19 cellular contexts compared by ENCODE assay signal in the genomic region with DNA sequence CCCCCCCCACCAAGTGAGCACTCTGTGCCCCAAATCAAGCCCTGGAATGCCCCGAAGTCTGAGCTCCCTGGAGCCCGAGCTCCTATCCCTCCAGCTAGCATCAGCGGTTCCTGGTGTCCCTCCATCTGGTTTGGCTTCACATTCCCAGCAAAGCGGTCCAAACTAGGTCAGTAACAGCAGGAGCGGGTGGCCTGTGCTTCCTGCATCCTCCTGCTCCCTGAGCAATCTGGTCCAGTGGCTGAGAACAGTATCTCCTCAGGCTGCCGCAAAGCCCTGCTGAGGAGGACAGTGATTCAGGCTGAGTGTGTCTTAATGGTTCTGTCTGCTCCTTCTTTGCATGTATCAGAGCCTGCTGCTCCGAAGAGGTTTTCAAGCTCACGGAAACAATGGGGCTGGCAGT. TPM values are rescaled to one million over a fixed set of nuclear protein-coding genes. Genes with fewer than 3 reads are reported as not detected.
DNase-seq lines count a peak whose midpoint lies in the region; ATAC-seq and TF ChIP-seq lines count a peak whose summit lies in the region.
"Had no signal": no experiment of that assay in that cellular context is flagged by ENCODE, and none has a peak within 500 bp of the region (broad histone marks: within the 10 kb centered on the region; RNA-seq: fewer than 3 reads in every experiment).

No MANE protein-coding gene starts in this region.

- TF ChIP-seq EP300 in gastroesophageal sphincter (IDR thresholded peaks at IDR 0.05), result no peak

- H3K36me3 Mint-ChIP-seq in WTC11, result no peaks in the 10 kb centered on the region
- H3K36me3 Mint-ChIP-seq in activated T-cell treated with anti-CD3 and anti-CD28 coated beads, Interleukin-2, amount 50 U/mL, for 4 hours (ENCODE audit: insufficient read depth), result no peaks in the 10 kb centered on the region
- H3K36me3 Mint-ChIP-seq: IgD-negative memory B cell had no signal

- no peak for TF ChIP-seq POLR2A in gastroesophageal sphincter (IDR thresholded peaks at IDR 0.05)

- ATAC-seq in WTC11 (peak; percentile 22; the same call in 1 of the 2 replicates), gastroesophageal sphincter (no peak)
- no peak for ATAC-seq in activated T-cell treated with anti-CD3 and anti-CD28 coated beads, Interleukin-2, amount 50 U/mL, for 4 hours
- ATAC-seq: PC-3 had no signal

- no CpG with 5 or more reads among the region's 8 CpGs for WGBS in gastroesophageal sphincter (ENCODE audit: low coverage in 1 of 2), 2 donors

- H3K4me3 Mint-ChIP-seq in WTC11, result no peak overlapping the region
- no peak overlapping the region for H3K4me3 Mint-ChIP-seq in activated T-cell treated with anti-CD3 and anti-CD28 coated beads, Interleukin-2, amount 50 U/mL, for 4 hours
- H3K4me3 Mint-ChIP-seq: IgD-negative memory B cell had no signal

- H3K27me3 Mint-ChIP-seq in WTC11 (ENCODE audit: low read depth), result no peaks in the 10 kb centered on the region
- peaks cover 5% of the 10 kb centered on the region for H3K27me3 Mint-ChIP-seq in activated T-cell treated with anti-CD3 and anti-CD28 coated beads, Interleukin-2, amount 50 U/mL, for 4 hours (ENCODE audit: low read depth)

- H3K27me3 ChIP-seq in gastroesophageal sphincter, result peaks cover 6% of the 10 kb centered on the region

- no peaks in the 10 kb centered on the region for H3K4me1 ChIP-seq in gastroesophageal sphincter

- intact Hi-C loops in posterior cingulate gyrus (cut with DNase I), result no loop called here

- no peak overlapping the region for H3K27ac Mint-ChIP-seq in WTC11

- no peak overlapping the region for H3K4me3 ChIP-seq in choroid plexus epithelial cell (ENCODE audit: low read depth, low read length)
- H3K4me3 ChIP-seq in gastroesophageal sphincter, result no peak overlapping the region

- no peaks in the 10 kb centered on the region for H3K9me3 ChIP-seq in gastroesophageal sphincter
- H3K9me3 ChIP-seq: SK-N-SH had no signal

- POLR2A ChIA-PET in WTC11 (lab: Charles Lee), result no interaction called here

- peak; percentile 11 for DNase-seq in ELR (ENCODE audit: low read depth)
- DNase-seq in WTC11 (ENCODE audit: low spot score), result no peak
- DNase-seq in choroid plexus epithelial cell (ENCODE audit: low read depth), result peak; percentile 38
- DNase-seq in posterior cingulate gyrus, result peak in 8 of 10 donors; percentile 14 to 90 (median 45)
- no peak for DNase-seq in HuH-7.5 (ENCODE audit: low spot score)
- DNase-seq in T-helper 9 cell, result no peak
- no peak for DNase-seq in activated T-cell treated with anti-CD3 and anti-CD28 coated beads, Interleukin-2, amount 50 U/mL, for 4 hours
- DNase-seq: DMS153; MM.1S; NCI-H2029; NCI-H446; NCI-H524 treated with DMSO at 0.1 percent for 48 hours; NCI-H774; NK-92 treated with Interleukin-12 subunit alpha and Interleukin-12 subunit beta, amount 100 ng/mL, for 24 hours; PC-3; SK-N-SH had no signal

- H3K36me3 ChIP-seq in gastroesophageal sphincter, result no peaks in the 10 kb centered on the region

- CTCF ChIA-PET in WTC11 (lab: Charles Lee), result interaction anchor here (0.9 kb wide), 1 partner anchor 44 kb away, joined by 3 read pairs; no protein-coding TSS in a partner anchor

- H3K27ac ChIP-seq in gastroesophageal sphincter, result no peak overlapping the region
- H3K27ac ChIP-seq: KMS-11 had no signal

- TF ChIP-seq CTCF in WTC11 (IDR thresholded peaks at IDR 0.05) (no peak), choroid plexus epithelial cell (conservative IDR thresholded peaks at IDR 0.05; ENCODE audit: low read depth, low read length) (no peak), gastroesophageal sphincter (IDR thresholded peaks at IDR 0.05) (no peak)

- no peaks in the 10 kb centered on the region for H3K9me3 Mint-ChIP-seq in WTC11
- H3K9me3 Mint-ChIP-seq in activated T-cell treated with anti-CD3 and anti-CD28 coated beads, Interleukin-2, amount 50 U/mL, for 4 hours, result no peaks in the 10 kb centered on the region
- H3K9me3 Mint-ChIP-seq: IgD-negative memory B cell had no signal

- H3K4me1 Mint-ChIP-seq in WTC11, result peaks cover 3% of the 10 kb centered on the region
- H3K4me1 Mint-ChIP-seq in activated T-cell treated with anti-CD3 and anti-CD28 coated beads, Interleukin-2, amount 50 U/mL, for 4 hours (ENCODE audit: low read depth), result peaks cover 32% of the 10 kb centered on the region

TF ChIP-seq in WTC11, 78 proteins besides CTCF, POLR2A, EP300 and RAD21 (continues in another document):
- TF ChIP-seq RORB (CRISPR knock-in tag; IDR thresholded peaks at IDR 0.05) (no peak), SMAD4 (CRISPR knock-in tag; IDR thresholded peaks at IDR 0.05) (no peak), RELA (CRISPR knock-in tag; IDR thresholded peaks at IDR 0.05; ENCODE audit: borderline replicate concordance) (no peak), CREM (CRISPR knock-in tag; IDR thresholded peaks at IDR 0.05) (no peak), ESRRA (CRISPR knock-in tag; IDR thresholded peaks at IDR 0.05; ENCODE audit: borderline replicate concordance) (no peak), ATF6 (CRISPR knock-in tag; IDR thresholded peaks at IDR 0.05) (no peak), FOXP1 (CRISPR knock-in tag; IDR thresholded peaks at IDR 0.05; ENCODE audit: borderline replicate concordance) (no peak), ZNF317 (CRISPR knock-in tag; IDR thresholded peaks at IDR 0.05; ENCODE audit: borderline replicate concordance, low read depth) (no peak), IRF1 (CRISPR knock-in tag; IDR thresholded peaks at IDR 0.05) (no peak)
- TF ChIP-seq, protein P1, sequence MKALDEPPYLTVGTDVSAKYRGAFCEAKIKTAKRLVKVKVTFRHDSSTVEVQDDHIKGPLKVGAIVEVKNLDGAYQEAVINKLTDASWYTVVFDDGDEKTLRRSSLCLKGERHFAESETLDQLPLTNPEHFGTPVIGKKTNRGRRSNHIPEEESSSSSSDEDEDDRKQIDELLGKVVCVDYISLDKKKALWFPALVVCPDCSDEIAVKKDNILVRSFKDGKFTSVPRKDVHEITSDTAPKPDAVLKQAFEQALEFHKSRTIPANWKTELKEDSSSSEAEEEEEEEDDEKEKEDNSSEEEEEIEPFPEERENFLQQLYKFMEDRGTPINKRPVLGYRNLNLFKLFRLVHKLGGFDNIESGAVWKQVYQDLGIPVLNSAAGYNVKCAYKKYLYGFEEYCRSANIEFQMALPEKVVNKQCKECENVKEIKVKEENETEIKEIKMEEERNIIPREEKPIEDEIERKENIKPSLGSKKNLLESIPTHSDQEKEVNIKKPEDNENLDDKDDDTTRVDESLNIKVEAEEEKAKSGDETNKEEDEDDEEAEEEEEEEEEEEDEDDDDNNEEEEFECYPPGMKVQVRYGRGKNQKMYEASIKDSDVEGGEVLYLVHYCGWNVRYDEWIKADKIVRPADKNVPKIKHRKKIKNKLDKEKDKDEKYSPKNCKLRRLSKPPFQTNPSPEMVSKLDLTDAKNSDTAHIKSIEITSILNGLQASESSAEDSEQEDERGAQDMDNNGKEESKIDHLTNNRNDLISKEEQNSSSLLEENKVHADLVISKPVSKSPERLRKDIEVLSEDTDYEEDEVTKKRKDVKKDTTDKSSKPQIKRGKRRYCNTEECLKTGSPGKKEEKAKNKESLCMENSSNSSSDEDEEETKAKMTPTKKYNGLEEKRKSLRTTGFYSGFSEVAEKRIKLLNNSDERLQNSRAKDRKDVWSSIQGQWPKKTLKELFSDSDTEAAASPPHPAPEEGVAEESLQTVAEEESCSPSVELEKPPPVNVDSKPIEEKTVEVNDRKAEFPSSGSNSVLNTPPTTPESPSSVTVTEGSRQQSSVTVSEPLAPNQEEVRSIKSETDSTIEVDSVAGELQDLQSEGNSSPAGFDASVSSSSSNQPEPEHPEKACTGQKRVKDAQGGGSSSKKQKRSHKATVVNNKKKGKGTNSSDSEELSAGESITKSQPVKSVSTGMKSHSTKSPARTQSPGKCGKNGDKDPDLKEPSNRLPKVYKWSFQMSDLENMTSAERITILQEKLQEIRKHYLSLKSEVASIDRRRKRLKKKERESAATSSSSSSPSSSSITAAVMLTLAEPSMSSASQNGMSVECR (CRISPR knock-in tag; IDR thresholded peaks at IDR 0.05; ENCODE audit: borderline replicate concordance), result no peak
- TF ChIP-seq, protein P2, sequence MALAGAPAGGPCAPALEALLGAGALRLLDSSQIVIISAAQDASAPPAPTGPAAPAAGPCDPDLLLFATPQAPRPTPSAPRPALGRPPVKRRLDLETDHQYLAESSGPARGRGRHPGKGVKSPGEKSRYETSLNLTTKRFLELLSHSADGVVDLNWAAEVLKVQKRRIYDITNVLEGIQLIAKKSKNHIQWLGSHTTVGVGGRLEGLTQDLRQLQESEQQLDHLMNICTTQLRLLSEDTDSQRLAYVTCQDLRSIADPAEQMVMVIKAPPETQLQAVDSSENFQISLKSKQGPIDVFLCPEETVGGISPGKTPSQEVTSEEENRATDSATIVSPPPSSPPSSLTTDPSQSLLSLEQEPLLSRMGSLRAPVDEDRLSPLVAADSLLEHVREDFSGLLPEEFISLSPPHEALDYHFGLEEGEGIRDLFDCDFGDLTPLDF (CRISPR knock-in tag; IDR thresholded peaks at IDR 0.05), result no peak

RNA-seq across cellular contexts. Expression of gene RASL11A, which starts 25.9 kb away (rescaled TPM):
- 2.5 to 3.8 TPM (median 3.5 TPM) in 3 replicates for total RNA-seq in WTC11 (2021)
- total RNA-seq in gastroesophageal sphincter, result 10 to 100 TPM; 12.8 to 53.6 (median 35.4) TPM
- total RNA-seq in activated T-cell treated with anti-CD3 and anti-CD28 coated beads, Interleukin-2, amount 50 U/mL, for 4 hours, result 1 to 10 TPM; 5.2 to 7.3 (median 5.5) TPM

RNA-seq across cellular contexts. Expression of gene RPL21, which starts 45.1 kb away (rescaled TPM):
- total RNA-seq in WTC11 (2021), result 1,082 to 1,187 TPM (median 1,146 TPM) in 3 replicates
- total RNA-seq in gastroesophageal sphincter, result 1,000 to 10,000 TPM in 3 of 4 donors, 100 to 1,000 TPM in 1; 336 to 1,611 (median 1,228) TPM
- total RNA-seq in activated T-cell treated with anti-CD3 and anti-CD28 coated beads, Interleukin-2, amount 50 U/mL, for 4 hours, result 1,000 to 10,000 TPM; 1,554 to 1,640 (median 1,611) TPM

Comparison
In these comparisons a context has a peak if more than half of its experiments do, and no peak if none do; other contexts are left out.
1. DNase-seq: peak in ELR (single experiment), choroid plexus epithelial cell (single experiment) and posterior cingulate gyrus (8 of 10); none in WTC11 (single experiment), HuH-7.5 (single experiment), T-helper 9 cell (single experiment) and activated T-cell treated with anti-CD3 and anti-CD28 coated beads, Interleukin-2, amount 50 U/mL, for 4 hours (single experiment).